In the genomic region with DNA sequence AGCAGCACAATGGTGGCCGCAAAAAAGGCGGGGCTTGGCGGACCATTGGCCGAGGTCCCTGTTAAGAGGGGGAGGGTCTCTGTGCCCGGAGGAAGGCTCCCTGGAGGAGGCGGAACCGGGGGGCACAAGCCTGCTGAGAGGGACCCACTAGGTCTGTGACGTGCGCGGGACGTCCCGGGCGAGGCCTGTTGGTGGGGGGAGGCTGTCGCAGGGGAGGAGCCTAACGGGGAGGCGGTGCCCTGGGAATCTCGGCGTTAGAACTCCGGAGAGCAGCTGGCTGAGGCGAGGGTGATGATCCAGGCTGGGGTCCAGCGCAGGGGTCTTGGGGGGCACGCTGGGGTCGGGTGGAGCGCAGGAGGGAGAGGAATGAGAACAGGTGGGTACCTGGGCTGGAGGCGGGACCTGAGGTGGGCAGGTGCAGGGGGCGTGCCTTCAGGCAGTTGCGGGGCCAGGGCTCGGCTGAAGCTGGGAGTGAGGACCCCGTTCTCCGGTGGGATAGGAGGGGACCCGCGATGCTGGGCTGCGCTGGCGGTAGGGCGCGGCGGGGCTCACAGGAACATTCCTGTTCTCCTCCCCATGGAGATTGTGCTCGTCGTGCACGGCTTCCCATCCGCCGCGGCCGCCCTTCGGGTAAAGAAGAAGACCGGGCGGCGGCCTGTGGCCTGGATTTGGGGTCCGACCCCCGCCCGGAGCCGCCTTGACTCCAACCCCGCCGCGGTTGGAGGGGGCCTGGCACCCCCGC, we compare ENCODE assay signal across 6 cellular contexts. TPM values are rescaled to one million over a fixed set of nuclear protein-coding genes. Genes with fewer than 3 reads are reported as not detected.
A peak's percentile ranks its signal among the peaks of the same experiment; 100 is the strongest.
DNase-seq lines count a peak whose midpoint lies in the region; ATAC-seq and TF ChIP-seq lines count a peak whose summit lies in the region.
"Not testable (repeated sequence)": the region's sequence is repeated elsewhere in the genome, so short reads cannot be mapped to it uniquely, and the experiment has no call there.

No MANE protein-coding gene starts in this region.

- POLR2A ChIA-PET in activated naive CD8-positive, alpha-beta T cell treated with anti-CD3 and anti-CD28 coated beads, Interleukin-2, amount 10 ng/mL, durations not matched to agents 7 days and 5 days (lab: Charles Lee), result not testable (repeated sequence)

- not testable (repeated sequence) for H3K4me3 Mint-ChIP-seq in activated naive CD8-positive, alpha-beta T cell treated with anti-CD3 and anti-CD28 coated beads, Interleukin-2, amount 10 ng/mL, durations not matched to agents 7 days and 5 days

- not testable (repeated sequence) for H3K36me3 ChIP-seq in BE2C; mesodermal cell (ENCODE audit: control insufficient read depth, insufficient read depth, low read length); smooth muscle cell (ENCODE audit: low read depth)

- not testable (repeated sequence) for H3K27ac ChIP-seq in mesodermal cell (ENCODE audit: low read depth, low read length, severe bottlenecking); smooth muscle cell (ENCODE audit: low read depth)

- WGBS in mesodermal cell (ENCODE audit: insufficient coverage in 2 of 2), 2 experiments, result 1% methylated on average over 7 of the region's 56 CpGs; no CpG with 5 or more reads in 1 of the 2 experiments
- 5% methylated on average over 21 of the region's 56 CpGs for WGBS in smooth muscle cell (ENCODE audit: low lambda C conversion rate)

- H3F3A ChIP-seq in smooth muscle cell (ENCODE audit: low read depth), result not testable (repeated sequence)

- H3K9ac ChIP-seq in smooth muscle cell (ENCODE audit: low read depth), result not testable (repeated sequence)

- not testable (repeated sequence) for H3K9me3 Mint-ChIP-seq in activated naive CD8-positive, alpha-beta T cell treated with anti-CD3 and anti-CD28 coated beads, Interleukin-2, amount 10 ng/mL, durations not matched to agents 7 days and 5 days

- H3K9me3 ChIP-seq in BE2C; mesodermal cell (ENCODE audit: control insufficient read depth, low read length); smooth muscle cell (replicated peaks; ENCODE audit: low read depth): not testable (repeated sequence)

- ATAC-seq in SK-N-SH treated with all-trans-retinoic acid at 6 μM for 48 hours, result peak; percentile 77
- peak; percentile 59 for ATAC-seq in activated naive CD8-positive, alpha-beta T cell treated with anti-CD3 and anti-CD28 coated beads, Interleukin-2, amount 10 ng/mL, durations not matched to agents 7 days and 5 days (ENCODE audit: low read depth)

- peak overlapping the region; percentile 82 for H3K4me2 ChIP-seq in smooth muscle cell

- not testable (repeated sequence) for H4K20me1 ChIP-seq in smooth muscle cell (ENCODE audit: low read depth)

- H3K4me1 Mint-ChIP-seq in activated naive CD8-positive, alpha-beta T cell treated with anti-CD3 and anti-CD28 coated beads, Interleukin-2, amount 10 ng/mL, durations not matched to agents 7 days and 5 days, result not testable (repeated sequence)

- peak; percentile 10 for DNase-seq in BE2C
- DNase-seq in activated naive CD8-positive, alpha-beta T cell treated with anti-CD3 and anti-CD28 coated beads, Interleukin-2, amount 10 ng/mL, durations not matched to agents 7 days and 5 days, result peak; percentile 41
- DNase-seq in fibroblast of pulmonary artery (ENCODE audit: low read depth); smooth muscle cell (lab: John Stamatoyannopoulos, UW; ENCODE audit: unreplicated experiment): not testable (repeated sequence)

- H3K27me3 Mint-ChIP-seq in activated naive CD8-positive, alpha-beta T cell treated with anti-CD3 and anti-CD28 coated beads, Interleukin-2, amount 10 ng/mL, durations not matched to agents 7 days and 5 days, result not testable (repeated sequence)

- H2AFZ ChIP-seq in smooth muscle cell (ENCODE audit: low read depth), result not testable (repeated sequence)

- not testable (repeated sequence) for H3K4me3 ChIP-seq in BE2C (ENCODE audit: low read depth, low read length)
- H3K4me3 ChIP-seq in fibroblast of pulmonary artery (replicated peaks; ENCODE audit: low read depth, low read length) (peak overlapping the region; percentile 35), mesodermal cell (ENCODE audit: extremely low read depth, insufficient read depth, low read length, poor library complexity, severe bottlenecking) (peak overlapping the region; percentile 31), smooth muscle cell (peak overlapping the region; percentile 49)

- H3K27ac Mint-ChIP-seq in activated naive CD8-positive, alpha-beta T cell treated with anti-CD3 and anti-CD28 coated beads, Interleukin-2, amount 10 ng/mL, durations not matched to agents 7 days and 5 days, result not testable (repeated sequence)

- TF ChIP-seq CTCF in BE2C (IDR thresholded peaks at IDR 0.05; ENCODE audit: low read depth, low read length); fibroblast of pulmonary artery (IDR thresholded peaks at IDR 0.05; ENCODE audit: low read length, missing control alignments); smooth muscle cell (IDR thresholded peaks at IDR 0.05; ENCODE audit: borderline replicate concordance, insufficient read depth, poor library complexity, severe bottlenecking): not testable (repeated sequence)

- H3K4me1 ChIP-seq in BE2C; mesodermal cell (ENCODE audit: control insufficient read depth, insufficient read depth, low read length, poor library complexity, severe bottlenecking); smooth muscle cell (ENCODE audit: low read depth): not testable (repeated sequence)

- H3K79me2 ChIP-seq in smooth muscle cell (ENCODE audit: low read depth), result not testable (repeated sequence)

- H3K27me3 ChIP-seq in BE2C; smooth muscle cell (ENCODE audit: low read depth): not testable (repeated sequence)

- H3K36me3 Mint-ChIP-seq in activated naive CD8-positive, alpha-beta T cell treated with anti-CD3 and anti-CD28 coated beads, Interleukin-2, amount 10 ng/mL, durations not matched to agents 7 days and 5 days, result not testable (repeated sequence)

RNA-seq across cellular contexts. Expression of a gene that starts 6.7 kb away (rescaled TPM):
- 3.2 TPM for polyA plus RNA-seq in BE2C (2012; ENCODE audit: insufficient read depth, insufficient read length, low read depth)
- total RNA-seq in activated naive CD8-positive, alpha-beta T cell treated with anti-CD3 and anti-CD28 coated beads, Interleukin-2, amount 10 ng/mL, durations not matched to agents 7 days and 5 days, result 10 to 100 TPM; 31.8 to 32.3 TPM
- polyA plus RNA-seq in mesodermal cell (2013, experiment 1 of 2), result 26.6 TPM
- polyA plus RNA-seq in mesodermal cell (2013, experiment 2 of 2), result 18.2 TPM
- total RNA-seq in smooth muscle cell, result 3.7 and 5.8 TPM in 2 replicates
- 8.2 and 16.3 TPM in 2 replicates for polyA plus RNA-seq in smooth muscle cell

RNA-seq across cellular contexts. Expression of a gene that starts 12.0 kb away (rescaled TPM):
- 82.5 TPM for polyA plus RNA-seq in BE2C (2012; ENCODE audit: insufficient read depth, insufficient read length, low read depth)
- total RNA-seq in activated naive CD8-positive, alpha-beta T cell treated with anti-CD3 and anti-CD28 coated beads, Interleukin-2, amount 10 ng/mL, durations not matched to agents 7 days and 5 days, result 100 to 1,000 TPM in 1 of 2 experiments, 10 to 100 TPM in 1; 59.7 to 121 TPM
- 7.2 TPM for polyA plus RNA-seq in mesodermal cell (2013, experiment 1 of 2)
- polyA plus RNA-seq in mesodermal cell (2013, experiment 2 of 2), result 6.2 TPM
- total RNA-seq in smooth muscle cell, result 3.7 and 55.1 TPM in 2 replicates
- polyA plus RNA-seq in smooth muscle cell, result 90.0 and 95.5 TPM in 2 replicates

RNA-seq across cellular contexts. Expression of a gene that starts 12.2 kb away (rescaled TPM):
- polyA plus RNA-seq in BE2C (2012; ENCODE audit: insufficient read depth, insufficient read length, low read depth), result 827 TPM
- 100 to 1,000 TPM; 122 to 145 TPM for total RNA-seq in activated naive CD8-positive, alpha-beta T cell treated with anti-CD3 and anti-CD28 coated beads, Interleukin-2, amount 10 ng/mL, durations not matched to agents 7 days and 5 days
- 78.4 TPM for polyA plus RNA-seq in mesodermal cell (2013, experiment 1 of 2)
- 65.3 TPM for polyA plus RNA-seq in mesodermal cell (2013, experiment 2 of 2)
- total RNA-seq in smooth muscle cell, result 229 and 338 TPM in 2 replicates
- polyA plus RNA-seq in smooth muscle cell, result 148 and 163 TPM in 2 replicates

RNA-seq across cellular contexts. Expression of a gene that starts 22.3 kb away (rescaled TPM):
- 11.9 TPM for polyA plus RNA-seq in BE2C (2012; ENCODE audit: insufficient read depth, insufficient read length, low read depth)
- total RNA-seq in activated naive CD8-positive, alpha-beta T cell treated with anti-CD3 and anti-CD28 coated beads, Interleukin-2, amount 10 ng/mL, durations not matched to agents 7 days and 5 days, result 1,000 to 10,000 TPM; 1,426 to 1,488 TPM
- 4.1 TPM for polyA plus RNA-seq in mesodermal cell (2013, experiment 1 of 2)
- 3.5 TPM for polyA plus RNA-seq in mesodermal cell (2013, experiment 2 of 2)
- 4.3 and 5.1 TPM in 2 replicates for total RNA-seq in smooth muscle cell
- polyA plus RNA-seq in smooth muscle cell, result 5.6 and 6.3 TPM in 2 replicates

RNA-seq across cellular contexts. Expression of a gene that starts 42.6 kb away (rescaled TPM):
- polyA plus RNA-seq in BE2C (2012; ENCODE audit: insufficient read depth, insufficient read length, low read depth), result 1.8 TPM
- 10 to 100 TPM; 19.0 to 30.7 TPM for total RNA-seq in activated naive CD8-positive, alpha-beta T cell treated with anti-CD3 and anti-CD28 coated beads, Interleukin-2, amount 10 ng/mL, durations not matched to agents 7 days and 5 days
- polyA plus RNA-seq in mesodermal cell (2013, experiment 1 of 2), result 2.1 TPM
- 1.9 TPM for polyA plus RNA-seq in mesodermal cell (2013, experiment 2 of 2)
- total RNA-seq in smooth muscle cell, result 1.3 and 2.2 TPM in 2 replicates
- 1.8 and 7.0 TPM in 2 replicates for polyA plus RNA-seq in smooth muscle cell
